In the genomic region with DNA sequence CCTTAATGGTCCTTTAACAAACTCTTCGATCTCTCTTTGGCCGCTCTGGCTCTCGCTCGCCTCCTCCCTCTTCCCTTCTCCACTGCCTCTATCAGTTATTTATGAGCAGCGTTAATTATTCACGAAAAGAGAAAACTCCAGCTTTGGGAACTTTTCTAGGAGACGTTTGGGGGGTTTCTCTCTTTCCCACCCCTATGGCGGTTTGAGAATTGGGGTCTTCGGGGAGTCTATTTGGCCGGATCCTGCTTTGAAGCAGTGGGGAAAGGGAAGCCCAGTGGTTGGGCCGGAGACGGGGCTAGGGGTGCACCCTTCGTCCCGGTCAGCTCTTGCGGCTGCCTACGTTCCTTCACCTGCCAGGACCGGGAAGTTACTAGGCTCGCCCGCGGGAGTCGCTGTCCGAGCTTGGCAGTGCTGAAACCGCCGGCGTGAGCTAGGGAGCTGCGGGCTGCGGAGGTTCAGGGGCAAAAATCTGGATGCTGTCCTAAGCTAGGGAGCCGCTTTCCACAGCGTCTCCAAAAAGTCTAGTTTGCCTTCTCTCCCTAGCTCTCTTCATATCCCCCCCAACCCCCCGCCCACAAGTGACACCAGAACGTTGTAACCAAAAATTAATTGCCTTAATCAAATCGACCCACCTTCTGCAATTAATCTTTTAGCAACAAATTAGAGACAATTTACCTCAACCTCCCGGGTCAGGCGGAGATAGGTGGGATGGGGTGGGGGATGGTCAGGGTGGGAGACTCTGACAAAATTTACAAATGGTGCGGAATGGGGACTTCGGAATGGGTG, we compare ENCODE assay signal across 9 cellular contexts. TPM values are rescaled to one million over a fixed set of nuclear protein-coding genes. Genes with fewer than 3 reads are reported as not detected.
DNase-seq lines count a peak whose midpoint lies in the region; ATAC-seq and TF ChIP-seq lines count a peak whose summit lies in the region.
"Had no signal": no experiment of that assay in that cellular context is flagged by ENCODE, and none has a peak within 500 bp of the region (broad histone marks: within the 10 kb centered on the region; RNA-seq: fewer than 3 reads in every experiment).

No MANE protein-coding gene starts in this region.

- no peak for TF ChIP-seq EP300 in stomach (IDR thresholded peaks at IDR 0.05)

- H3K36me3 ChIP-seq in heart right ventricle = no peaks in the 10 kb centered on the region
- no peaks in the 10 kb centered on the region for H3K36me3 ChIP-seq in stomach

- peaks cover 81% of the 10 kb centered on the region for H3K27me3 Mint-ChIP-seq in activated naive CD4-positive, alpha-beta T cell treated with anti-CD3 and anti-CD28 coated beads for 36 hours (ENCODE audit: low read depth)

- H3K4me3 ChIP-seq in heart right ventricle (no peak overlapping the region), stomach (no peak overlapping the region)

- WGBS in heart right ventricle, 2 donors = 4 to 6% methylated on average over 36 of the region's 36 CpGs
- WGBS in stomach, 5 donors = 7 to 10% (median 9%) methylated on average over 35 to 36 of the region's 36 CpGs

- no peak overlapping the region for H3K4me3 Mint-ChIP-seq in activated naive CD4-positive, alpha-beta T cell treated with anti-CD3 and anti-CD28 coated beads for 36 hours

- no peaks in the 10 kb centered on the region for H3K36me3 Mint-ChIP-seq in activated naive CD4-positive, alpha-beta T cell treated with anti-CD3 and anti-CD28 coated beads for 36 hours (ENCODE audit: low read depth)

- DNase-seq in activated naive CD4-positive, alpha-beta T cell treated with anti-CD3 and anti-CD28 coated beads for 36 hours = peak; percentile 65
- DNase-seq in activated naive CD4-positive, alpha-beta T cell treated with Interleukin-2 at 50 U/mL for 16 hours = no peak
- DNase-seq in UCSD-AML1 (lab: John Stamatoyannopoulos, UW; ENCODE audit: unreplicated experiment) (peak; percentile 17), heart right ventricle (peak; percentile 33 to 51), stomach (peak; percentile 31), NCI-H1048 (lab: John Stamatoyannopoulos, UW) (no peak), NCI-H748 treated with DMSO at 0.1 percent for 48 hours (lab: John Stamatoyannopoulos, UW) (no peak)
- no peak for DNase-seq in activated effector memory CD4-positive, alpha-beta T cell treated with anti-CD3 and anti-CD28 coated beads, Interleukin-2, amount 50 U/mL, for 16 hours

- no peak overlapping the region for H3K27ac Mint-ChIP-seq in activated naive CD4-positive, alpha-beta T cell treated with anti-CD3 and anti-CD28 coated beads for 36 hours

- no peak overlapping the region for H3K27ac ChIP-seq in heart right ventricle
- H3K27ac ChIP-seq in stomach = no peak overlapping the region
- H3K27ac ChIP-seq: C4-2B had no signal

- TF ChIP-seq POLR2A in stomach (IDR thresholded peaks at IDR 0.05) = no peak

- H3K4me1 ChIP-seq in heart right ventricle = peaks cover 0 to 16% (median 10%) of the 10 kb centered on the region in 9 donors
- peaks cover 11 to 27% (median 19%) of the 10 kb centered on the region in 4 donors for H3K4me1 ChIP-seq in stomach

- peak in 5 of 8 donors; percentile 33 to 80 (median 63) for ATAC-seq in heart right ventricle

- H3K9me3 ChIP-seq in heart right ventricle (no peaks in the 10 kb centered on the region), stomach (peaks cover 0 to 25% (median 9%) of the 10 kb centered on the region in 4 donors)

- H3K9me3 Mint-ChIP-seq in activated naive CD4-positive, alpha-beta T cell treated with anti-CD3 and anti-CD28 coated beads for 36 hours = no peaks in the 10 kb centered on the region

- intact Hi-C loops in activated naive CD4-positive, alpha-beta T cell treated with anti-CD3 and anti-CD28 coated beads for 36 hours (cut with micrococcal nuclease) = loop anchor here (5.0 to 10.0 kb wide), 2 partner anchors 158 to 494 kb away; no protein-coding TSS in a partner anchor
- intact Hi-C loops in heart right ventricle (cut with DNase I) = no loop called here
- intact Hi-C loops in stomach (cut with DNase I; ENCODE audit: low total_unique reads) = no loop called here

- CTCF ChIA-PET in activated naive CD4-positive, alpha-beta T cell treated with anti-CD3 and anti-CD28 coated beads for 36 hours (lab: Charles Lee) = interaction anchor here (0.9 kb wide), 1 partner anchor 11 kb away, joined by 4 read pairs; no protein-coding TSS in a partner anchor

- no peak for TF ChIP-seq CTCF in heart right ventricle (IDR thresholded peaks at IDR 0.05)
- no peak for TF ChIP-seq CTCF in stomach (IDR thresholded peaks at IDR 0.05)

- peaks cover 7% of the 10 kb centered on the region for H3K4me1 Mint-ChIP-seq in activated naive CD4-positive, alpha-beta T cell treated with anti-CD3 and anti-CD28 coated beads for 36 hours (ENCODE audit: low read depth)

- H3K27me3 ChIP-seq in heart right ventricle = peaks cover 30 to 100% (median 100%) of the 10 kb centered on the region in 7 donors
- peaks cover 27 to 98% (median 76%) of the 10 kb centered on the region in 3 donors for H3K27me3 ChIP-seq in stomach

RNA-seq across cellular contexts. Expression of a gene that starts 8.9 kb away (rescaled TPM):
- not detected for total RNA-seq in activated naive CD4-positive, alpha-beta T cell treated with anti-CD3 and anti-CD28 coated beads for 36 hours
- total RNA-seq in heart right ventricle (not detected), stomach (not detected)
- polyA plus RNA-seq in heart right ventricle (not detected), stomach (not detected)

Comparison
In these comparisons a context has a peak if more than half of its experiments do, and no peak if none do; other contexts are left out.
1. DNase-seq: peak in activated naive CD4-positive, alpha-beta T cell treated with anti-CD3 and anti-CD28 coated beads for 36 hours (single experiment), UCSD-AML1 (single experiment), heart right ventricle (2 of 2) and stomach (single experiment); none in activated naive CD4-positive, alpha-beta T cell treated with Interleukin-2 at 50 U/mL for 16 hours (single experiment), NCI-H1048 (single experiment), activated effector memory CD4-positive, alpha-beta T cell treated with anti-CD3 and anti-CD28 coated beads, Interleukin-2, amount 50 U/mL, for 16 hours (single experiment) and NCI-H748 treated with DMSO at 0.1 percent for 48 hours (single experiment).